ENCODE assay signal across 1 cellular context in the genomic region with DNA sequence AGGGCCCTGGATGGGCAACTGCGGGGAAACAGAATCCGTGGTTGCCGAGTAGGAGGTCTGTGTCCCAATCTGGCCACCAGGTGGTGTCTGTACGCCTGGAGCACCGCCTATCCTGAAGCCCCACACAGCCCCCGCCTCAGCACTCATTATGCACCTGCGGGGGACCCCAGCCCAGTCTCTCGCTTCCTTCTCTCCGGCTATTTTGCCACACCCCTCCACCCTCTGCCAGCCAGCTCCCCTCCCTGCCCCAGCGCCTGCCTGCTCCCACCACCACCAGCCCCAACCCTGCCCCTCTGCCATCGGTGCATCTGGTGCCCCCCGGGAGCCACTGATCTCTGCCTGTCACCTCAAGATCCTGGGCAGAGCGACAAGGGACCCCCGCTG.
A peak's percentile ranks its signal among the peaks of the same experiment; 100 is the strongest.
TF ChIP-seq lines count a peak whose summit lies in the region.

No MANE protein-coding gene starts in this region.

TF ChIP-seq in GM12878, 131 proteins besides CTCF, POLR2A, EP300 and RAD21 (continued from another document):
- TF ChIP-seq, protein P1, sequence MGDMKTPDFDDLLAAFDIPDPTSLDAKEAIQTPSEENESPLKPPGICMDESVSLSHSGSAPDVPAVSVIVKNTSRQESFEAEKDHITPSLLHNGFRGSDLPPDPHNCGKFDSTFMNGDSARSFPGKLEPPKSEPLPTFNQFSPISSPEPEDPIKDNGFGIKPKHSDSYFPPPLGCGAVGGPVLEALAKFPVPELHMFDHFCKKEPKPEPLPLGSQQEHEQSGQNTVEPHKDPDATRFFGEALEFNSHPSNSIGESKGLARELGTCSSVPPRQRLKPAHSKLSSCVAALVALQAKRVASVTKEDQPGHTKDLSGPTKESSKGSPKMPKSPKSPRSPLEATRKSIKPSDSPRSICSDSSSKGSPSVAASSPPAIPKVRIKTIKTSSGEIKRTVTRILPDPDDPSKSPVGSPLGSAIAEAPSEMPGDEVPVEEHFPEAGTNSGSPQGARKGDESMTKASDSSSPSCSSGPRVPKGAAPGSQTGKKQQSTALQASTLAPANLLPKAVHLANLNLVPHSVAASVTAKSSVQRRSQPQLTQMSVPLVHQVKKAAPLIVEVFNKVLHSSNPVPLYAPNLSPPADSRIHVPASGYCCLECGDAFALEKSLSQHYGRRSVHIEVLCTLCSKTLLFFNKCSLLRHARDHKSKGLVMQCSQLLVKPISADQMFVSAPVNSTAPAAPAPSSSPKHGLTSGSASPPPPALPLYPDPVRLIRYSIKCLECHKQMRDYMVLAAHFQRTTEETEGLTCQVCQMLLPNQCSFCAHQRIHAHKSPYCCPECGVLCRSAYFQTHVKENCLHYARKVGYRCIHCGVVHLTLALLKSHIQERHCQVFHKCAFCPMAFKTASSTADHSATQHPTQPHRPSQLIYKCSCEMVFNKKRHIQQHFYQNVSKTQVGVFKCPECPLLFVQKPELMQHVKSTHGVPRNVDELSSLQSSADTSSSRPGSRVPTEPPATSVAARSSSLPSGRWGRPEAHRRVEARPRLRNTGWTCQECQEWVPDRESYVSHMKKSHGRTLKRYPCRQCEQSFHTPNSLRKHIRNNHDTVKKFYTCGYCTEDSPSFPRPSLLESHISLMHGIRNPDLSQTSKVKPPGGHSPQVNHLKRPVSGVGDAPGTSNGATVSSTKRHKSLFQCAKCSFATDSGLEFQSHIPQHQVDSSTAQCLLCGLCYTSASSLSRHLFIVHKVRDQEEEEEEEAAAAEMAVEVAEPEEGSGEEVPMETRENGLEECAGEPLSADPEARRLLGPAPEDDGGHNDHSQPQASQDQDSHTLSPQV (IDR thresholded peaks at IDR 0.05) = no peak
- TF ChIP-seq SIX5 (IDR thresholded peaks at IDR 0.05; ENCODE audit: low read depth, low read length, severe bottlenecking) (no peak), RFX5 (IDR thresholded peaks at IDR 0.05; ENCODE audit: low read depth, low read length) (peak; percentile 28; the same call in 1 of the 2 replicates), MYC (IDR thresholded peaks at IDR 0.05; ENCODE audit: insufficient read depth, insufficient read length, insufficient replicate concordance, low read length, severe bottlenecking) (no peak), ELK1 (IDR thresholded peaks at IDR 0.05; ENCODE audit: low read depth, low read length) (no peak), ZBTB4 (CRISPR knock-in tag; IDR thresholded peaks at IDR 0.05) (no peak), IKZF2 (IDR thresholded peaks at IDR 0.05) (0 out of 4 replicates have a peak, but pooled peaks of 1 of the 2 experiments have one; percentile 10), NBN (IDR thresholded peaks at IDR 0.05) (no peak)
- TF ChIP-seq, protein P2, sequence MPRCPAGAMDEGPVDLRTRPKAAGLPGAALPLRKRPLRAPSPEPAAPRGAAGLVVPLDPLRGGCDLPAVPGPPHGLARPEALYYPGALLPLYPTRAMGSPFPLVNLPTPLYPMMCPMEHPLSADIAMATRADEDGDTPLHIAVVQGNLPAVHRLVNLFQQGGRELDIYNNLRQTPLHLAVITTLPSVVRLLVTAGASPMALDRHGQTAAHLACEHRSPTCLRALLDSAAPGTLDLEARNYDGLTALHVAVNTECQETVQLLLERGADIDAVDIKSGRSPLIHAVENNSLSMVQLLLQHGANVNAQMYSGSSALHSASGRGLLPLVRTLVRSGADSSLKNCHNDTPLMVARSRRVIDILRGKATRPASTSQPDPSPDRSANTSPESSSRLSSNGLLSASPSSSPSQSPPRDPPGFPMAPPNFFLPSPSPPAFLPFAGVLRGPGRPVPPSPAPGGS (IDR thresholded peaks at IDR 0.05; ENCODE audit: borderline replicate concordance, insufficient read depth, low read depth, low read length, poor library complexity, severe bottlenecking) = no peak
